21 cellular contexts compared by ENCODE assay signal in the genomic region with DNA sequence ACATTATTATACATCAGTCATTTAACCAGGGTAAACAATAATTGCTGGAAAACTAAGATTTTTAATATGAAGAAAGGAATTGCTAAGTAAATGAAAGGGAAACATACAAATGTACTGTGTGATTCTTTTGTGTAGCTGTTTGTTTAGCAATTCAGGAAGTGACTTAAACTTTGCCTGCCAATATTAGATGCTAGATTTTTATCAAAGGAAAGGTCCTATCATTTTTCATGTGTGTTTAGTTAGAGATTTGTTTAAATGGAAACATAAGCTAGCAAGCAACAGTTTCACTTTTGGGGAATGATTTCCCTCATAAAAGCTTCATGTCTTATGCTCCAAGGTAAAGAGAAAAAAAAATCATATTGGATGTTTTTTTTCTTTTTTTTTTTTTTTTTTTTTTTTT.
DNase-seq lines count a peak whose midpoint lies in the region; ATAC-seq lines count a peak whose summit lies in the region.
"Had no signal": no experiment of that assay in that cellular context is flagged by ENCODE, and none has a peak within 500 bp of the region (broad histone marks: within the 10 kb centered on the region; RNA-seq: fewer than 3 reads in every experiment).

No MANE protein-coding gene starts in this region.

- intact Hi-C loops in left colon (cut with DNase I, micrococcal nuclease) = no loop called here
- intact Hi-C loops in head of caudate nucleus (cut with DNase I) = no loop called here

- H3K4me1 Mint-ChIP-seq in activated CD8-positive, alpha-beta memory T cell treated with anti-CD3 and anti-CD28 coated beads, Interleukin-2, amount 10 ng/mL, durations not matched to agents 7 days and 5 days = no peaks in the 10 kb centered on the region
- H3K4me1 Mint-ChIP-seq: activated CD4-positive, alpha-beta memory T cell treated with anti-CD3 and anti-CD28 coated beads, Interleukin-2, amount 10 ng/mL, durations not matched to agents 7 days and 5 days; T-helper 17 cell had no signal

- CTCF ChIA-PET in activated CD8-positive, alpha-beta memory T cell treated with anti-CD3 and anti-CD28 coated beads, Interleukin-2, amount 10 ng/mL, durations not matched to agents 7 days and 5 days (lab: Charles Lee) = no interaction called here

- H3K27ac Mint-ChIP-seq in activated CD8-positive, alpha-beta memory T cell treated with anti-CD3 and anti-CD28 coated beads, Interleukin-2, amount 10 ng/mL, durations not matched to agents 7 days and 5 days = no peak overlapping the region
- H3K27ac Mint-ChIP-seq: activated CD4-positive, alpha-beta memory T cell treated with anti-CD3 and anti-CD28 coated beads, Interleukin-2, amount 10 ng/mL, durations not matched to agents 7 days and 5 days; T-helper 17 cell had no signal

- no peaks in the 10 kb centered on the region for H3K36me3 Mint-ChIP-seq in activated CD8-positive, alpha-beta memory T cell treated with anti-CD3 and anti-CD28 coated beads, Interleukin-2, amount 10 ng/mL, durations not matched to agents 7 days and 5 days

- H3K4me3 Mint-ChIP-seq in activated CD8-positive, alpha-beta memory T cell treated with anti-CD3 and anti-CD28 coated beads, Interleukin-2, amount 10 ng/mL, durations not matched to agents 7 days and 5 days = no peak overlapping the region
- H3K4me3 Mint-ChIP-seq: activated CD4-positive, alpha-beta memory T cell treated with anti-CD3 and anti-CD28 coated beads, Interleukin-2, amount 10 ng/mL, durations not matched to agents 7 days and 5 days; T-helper 17 cell had no signal

- DNase-seq in DMS153 treated with DMSO at 0.1 percent for 48 hours (lab: John Stamatoyannopoulos, UW; ENCODE audit: unreplicated experiment) (peak; percentile 54), NCI-H1092 (lab: John Stamatoyannopoulos, UW) (peak; percentile 25), NCI-H774 (lab: John Stamatoyannopoulos, UW) (peak; percentile 28), left colon (no peak), head of caudate nucleus (no peak), activated T-cell treated with anti-CD3 and anti-CD28 coated beads for 4 hours (no peak)
- no peak for DNase-seq in activated CD8-positive, alpha-beta memory T cell treated with anti-CD3 and anti-CD28 coated beads, Interleukin-2, amount 10 ng/mL, durations not matched to agents 7 days and 5 days
- no peak for DNase-seq in stimulated activated CD4-positive, alpha-beta T cell treated with anti-CD3 and anti-CD28 coated beads, Interleukin-4, amount 100 ng/mL, for 24 hours
- DNase-seq: activated CD4-positive, alpha-beta memory T cell treated with anti-CD3 and anti-CD28 coated beads, Interleukin-2, amount 10 ng/mL, durations not matched to agents 7 days and 5 days; activated naive CD4-positive, alpha-beta T cell treated with anti-CD3 and anti-CD28 coated beads, Interleukin-2, amount 50 U/mL, for 16 hours; activated T-cell treated with anti-CD3 and anti-CD28 coated beads, Interleukin-2, amount 50 U/mL, for 48 hours; heart left ventricle; KBM-7; lower lobe of right lung; NCI-H446; nucleus accumbens; SHP77 treated with DMSO at 0.1 percent for 48 hours; stimulated activated naive CD4-positive, alpha-beta T cell; T-helper 17 cell; WERI-Rb-1 had no signal

- peak; percentile 12 for ATAC-seq in left colon
- no peak for ATAC-seq in activated CD8-positive, alpha-beta memory T cell treated with anti-CD3 and anti-CD28 coated beads, Interleukin-2, amount 10 ng/mL, durations not matched to agents 7 days and 5 days
- ATAC-seq: lower lobe of right lung, sciatic nerve, T-helper 17 cell had no signal

- H3K27me3 Mint-ChIP-seq in activated CD8-positive, alpha-beta memory T cell treated with anti-CD3 and anti-CD28 coated beads, Interleukin-2, amount 10 ng/mL, durations not matched to agents 7 days and 5 days = no peaks in the 10 kb centered on the region
- H3K27me3 Mint-ChIP-seq: activated CD4-positive, alpha-beta memory T cell treated with anti-CD3 and anti-CD28 coated beads, Interleukin-2, amount 10 ng/mL, durations not matched to agents 7 days and 5 days; T-helper 17 cell had no signal

- no peaks in the 10 kb centered on the region for H3K9me3 Mint-ChIP-seq in activated CD8-positive, alpha-beta memory T cell treated with anti-CD3 and anti-CD28 coated beads, Interleukin-2, amount 10 ng/mL, durations not matched to agents 7 days and 5 days (ENCODE audit: low read depth)
- H3K9me3 Mint-ChIP-seq: activated CD4-positive, alpha-beta memory T cell treated with anti-CD3 and anti-CD28 coated beads, Interleukin-2, amount 10 ng/mL, durations not matched to agents 7 days and 5 days had no signal

Comparison
In these comparisons a context has a peak if more than half of its experiments do, and no peak if none do; other contexts are left out.
1. DNase-seq: peak in DMS153 treated with DMSO at 0.1 percent for 48 hours (single experiment), NCI-H1092 (single experiment) and NCI-H774 (single experiment); none in left colon (0 of 2), head of caudate nucleus (0 of 42), activated T-cell treated with anti-CD3 and anti-CD28 coated beads for 4 hours (single experiment), activated CD8-positive, alpha-beta memory T cell treated with anti-CD3 and anti-CD28 coated beads, Interleukin-2, amount 10 ng/mL, durations not matched to agents 7 days and 5 days (single experiment) and stimulated activated CD4-positive, alpha-beta T cell treated with anti-CD3 and anti-CD28 coated beads, Interleukin-4, amount 100 ng/mL, for 24 hours (single experiment).